In genomic region chr2:64767670-64768425, GRCh38 we compare ENCODE assay signal across 1 cellular context.
TF ChIP-seq lines count a peak whose summit lies in the region.

No MANE protein-coding gene starts in this region.

TF ChIP-seq in HepG2, 621 proteins besides CTCF, POLR2A, EP300 and RAD21 (continued from another document and continues in another):
- no peak for TF ChIP-seq TIGD3 (CRISPR knock-in tag; IDR thresholded peaks at IDR 0.05; ENCODE audit: borderline replicate concordance)
- no peak for TF ChIP-seq SRY (CRISPR knock-in tag; IDR thresholded peaks at IDR 0.05)
- TF ChIP-seq SRSF1 (optimal IDR thresholded peaks at IDR 0.05; ENCODE audit: low read depth, low read length) = peak; percentile 46
- no peak for TF ChIP-seq ZNF230 (CRISPR knock-in tag; IDR thresholded peaks at IDR 0.05)
- no peak for TF ChIP-seq U2AF2 (IDR thresholded peaks at IDR 0.05; ENCODE audit: low read depth, low read length)
- peak; percentile 93 for TF ChIP-seq MEF2D (CRISPR knock-in tag; IDR thresholded peaks at IDR 0.05)
- peak; percentile 70 for TF ChIP-seq SOX5 (CRISPR knock-in tag; IDR thresholded peaks at IDR 0.05; ENCODE audit: borderline replicate concordance)
- no peak for TF ChIP-seq ZNF101 (CRISPR knock-in tag; IDR thresholded peaks at IDR 0.05; ENCODE audit: borderline replicate concordance, low read depth)
- no peak for TF ChIP-seq FOXJ3 (CRISPR knock-in tag; IDR thresholded peaks at IDR 0.05; ENCODE audit: borderline replicate concordance)
- TF ChIP-seq HNF4G (IDR thresholded peaks at IDR 0.05; ENCODE audit: borderline replicate concordance, low read depth, low read length) = no peak
- no peak; the same call in 1 of the 2 replicates for TF ChIP-seq HNF4G (CRISPR knock-in tag; IDR thresholded peaks at IDR 0.05; ENCODE audit: borderline replicate concordance, low read depth)
- TF ChIP-seq SMC3 (IDR thresholded peaks at IDR 0.05; ENCODE audit: low read length) = no peak
- peak; percentile 75 for TF ChIP-seq PTBP1 (IDR thresholded peaks at IDR 0.05; ENCODE audit: low read depth, low read length, poor library complexity, severe bottlenecking)
- peak; percentile 9; the same call in 1 of the 2 replicates for TF ChIP-seq PAXIP1 (CRISPR knock-in tag; conservative IDR thresholded peaks at IDR 0.05)
- no peak for TF ChIP-seq HNRNPH1 (optimal IDR thresholded peaks at IDR 0.05; ENCODE audit: low read depth, low read length)
- no peak for TF ChIP-seq XBP1 (CRISPR knock-in tag; IDR thresholded peaks at IDR 0.05)
- no peak for TF ChIP-seq ATF2 (CRISPR knock-in tag; IDR thresholded peaks at IDR 0.05)
- no peak for TF ChIP-seq HDAC1 (CRISPR knock-in tag; IDR thresholded peaks at IDR 0.05)
- peak; percentile 9 for TF ChIP-seq HNRNPK (IDR thresholded peaks at IDR 0.05; ENCODE audit: low read depth, low read length, poor library complexity, severe bottlenecking)
- no peak for TF ChIP-seq CREM (IDR thresholded peaks at IDR 0.05)
- no peak for TF ChIP-seq CREM (CRISPR knock-in tag; IDR thresholded peaks at IDR 0.05)
- TF ChIP-seq SYNCRIP (IDR thresholded peaks at IDR 0.05; ENCODE audit: insufficient read depth, low read depth, low read length) = no peak
- no peak for TF ChIP-seq ZNF138 (CRISPR knock-in tag; IDR thresholded peaks at IDR 0.05; ENCODE audit: low read depth)
- TF ChIP-seq SETDB1 (CRISPR knock-in tag; IDR thresholded peaks at IDR 0.05; ENCODE audit: borderline replicate concordance) = no peak
- no peak for TF ChIP-seq ZNF44 (CRISPR knock-in tag; IDR thresholded peaks at IDR 0.05)
- no peak for TF ChIP-seq ZNF333 (CRISPR knock-in tag; IDR thresholded peaks at IDR 0.05; ENCODE audit: borderline replicate concordance)
- TF ChIP-seq HOXD1 (CRISPR knock-in tag; IDR thresholded peaks at IDR 0.05) = no peak
- TF ChIP-seq RARG (CRISPR knock-in tag; IDR thresholded peaks at IDR 0.05; ENCODE audit: low read depth) = no peak
- TF ChIP-seq ZBTB26 (CRISPR knock-in tag; IDR thresholded peaks at IDR 0.05; ENCODE audit: borderline replicate concordance) = 0 out of 2 replicates have a peak, but pooled peaks have one; percentile 29
- TF ChIP-seq NKX3-1 (CRISPR knock-in tag; IDR thresholded peaks at IDR 0.05) = no peak
- TF ChIP-seq BRD4 (CRISPR knock-in tag; IDR thresholded peaks at IDR 0.05) = no peak
- no peak for TF ChIP-seq ZNF629 (CRISPR knock-in tag; conservative IDR thresholded peaks at IDR 0.05)
- TF ChIP-seq ZNF18 (CRISPR knock-in tag; IDR thresholded peaks at IDR 0.05; ENCODE audit: insufficient replicate concordance) = no peak
- no peak for TF ChIP-seq PITX1 (CRISPR knock-in tag; IDR thresholded peaks at IDR 0.05)
- TF ChIP-seq SIN3B (IDR thresholded peaks at IDR 0.05; ENCODE audit: low read length) = no peak
- no peak; the same call in 1 of the 2 replicates for TF ChIP-seq ZBTB7A (CRISPR knock-in tag; IDR thresholded peaks at IDR 0.05)
- TF ChIP-seq FOXA3 (CRISPR knock-in tag; IDR thresholded peaks at IDR 0.05) = peak; percentile 26; the same call in 1 of the 2 replicates
- peak; percentile 54 for TF ChIP-seq PHF8 (CRISPR knock-in tag; IDR thresholded peaks at IDR 0.05)
- 0 out of 2 replicates have a peak, but pooled peaks have one; percentile 21 for TF ChIP-seq HIC2 (CRISPR knock-in tag; IDR thresholded peaks at IDR 0.05; ENCODE audit: low read depth)
- peak; percentile 54; the same call in 1 of the 2 replicates for TF ChIP-seq ISL2 (CRISPR knock-in tag; IDR thresholded peaks at IDR 0.05)
- TF ChIP-seq RNF2 (conservative IDR thresholded peaks at IDR 0.05; ENCODE audit: low read depth) = peak; percentile 75; the same call in 1 of the 2 replicates
- peak; percentile 53; the same call in 1 of the 2 replicates for TF ChIP-seq ARHGAP35 (CRISPR knock-in tag; IDR thresholded peaks at IDR 0.05; ENCODE audit: borderline replicate concordance)
- no peak for TF ChIP-seq ZNF639 (CRISPR knock-in tag; conservative IDR thresholded peaks at IDR 0.05)
- no peak for TF ChIP-seq ZNF160 (CRISPR knock-in tag; IDR thresholded peaks at IDR 0.05)
- TF ChIP-seq HMG20A (CRISPR knock-in tag; IDR thresholded peaks at IDR 0.05; ENCODE audit: borderline replicate concordance) = no peak
- TF ChIP-seq SPEN (CRISPR knock-in tag; IDR thresholded peaks at IDR 0.05; ENCODE audit: low read depth) = peak; percentile 52; the same call in 1 of the 2 replicates
- no peak for TF ChIP-seq TBX2 (CRISPR knock-in tag; IDR thresholded peaks at IDR 0.05; ENCODE audit: borderline replicate concordance)
- TF ChIP-seq ZNF512 (CRISPR knock-in tag; IDR thresholded peaks at IDR 0.05) = peak; percentile 76; the same call in 1 of the 2 replicates
- TF ChIP-seq MBNL3 (CRISPR knock-in tag; conservative IDR thresholded peaks at IDR 0.05) = no peak
- TF ChIP-seq ZBTB10 (CRISPR knock-in tag; IDR thresholded peaks at IDR 0.05; ENCODE audit: borderline replicate concordance) = no peak
- no peak for TF ChIP-seq ZNF224 (CRISPR knock-in tag; IDR thresholded peaks at IDR 0.05)
- no peak for TF ChIP-seq ZNF615 (CRISPR knock-in tag; IDR thresholded peaks at IDR 0.05; ENCODE audit: borderline replicate concordance)
